In genomic region chr12:104652910-104653309, GRCh38 we compare ENCODE assay signal across 16 cellular contexts.
A peak's percentile ranks its signal among the peaks of the same experiment; 100 is the strongest.
DNase-seq lines count a peak whose midpoint lies in the region; ATAC-seq, FAIRE-seq and TF ChIP-seq lines count a peak whose summit lies in the region.
"Had no signal": no experiment of that assay in that cellular context is flagged by ENCODE, and none has a peak within 500 bp of the region (broad histone marks: within the 10 kb centered on the region; RNA-seq: fewer than 3 reads in every experiment).

No MANE protein-coding gene starts in this region.

- ATAC-seq in activated CD8-positive, alpha-beta T cell treated with anti-CD3 and anti-CD28 coated beads, Interleukin-2, amount 10 ng/mL, durations not matched to agents 7 days and 5 days: no peak
- ATAC-seq in activated CD8-positive, alpha-beta T cell treated with anti-CD3 and anti-CD28 coated beads for 36 hours: no peak
- ATAC-seq in central memory CD8-positive, alpha-beta T cell (replicated peaks; ENCODE audit: extremely low read depth, poor library complexity, severe bottlenecking): no peak
- ATAC-seq in GM21825 (IDR thresholded peaks at IDR 0.05; ENCODE audit: unreplicated experiment): no peak

- TF ChIP-seq POLR2A in GM12891 (IDR thresholded peaks at IDR 0.05; ENCODE audit: low read depth, low read length): no peak

- no peaks in the 10 kb centered on the region for H3K27me3 Mint-ChIP-seq in activated CD8-positive, alpha-beta T cell treated with anti-CD3 and anti-CD28 coated beads, Interleukin-2, amount 10 ng/mL, durations not matched to agents 7 days and 5 days (ENCODE audit: low read depth)
- H3K27me3 Mint-ChIP-seq in activated CD8-positive, alpha-beta T cell treated with anti-CD3 and anti-CD28 coated beads for 36 hours: no peaks in the 10 kb centered on the region
- no peaks in the 10 kb centered on the region for H3K27me3 Mint-ChIP-seq in central memory CD8-positive, alpha-beta T cell

- intact Hi-C loops in activated CD8-positive, alpha-beta T cell treated with anti-CD3 and anti-CD28 coated beads for 36 hours (cut with micrococcal nuclease): no loop called here

- H3K36me3 Mint-ChIP-seq in activated CD8-positive, alpha-beta T cell treated with anti-CD3 and anti-CD28 coated beads, Interleukin-2, amount 10 ng/mL, durations not matched to agents 7 days and 5 days (ENCODE audit: low read depth): peaks cover 23% of the 10 kb centered on the region
- no peaks in the 10 kb centered on the region for H3K36me3 Mint-ChIP-seq in activated CD8-positive, alpha-beta T cell treated with anti-CD3 and anti-CD28 coated beads for 36 hours (ENCODE audit: low read depth)
- H3K36me3 Mint-ChIP-seq in central memory CD8-positive, alpha-beta T cell (ENCODE audit: insufficient read depth): peaks cover 10% of the 10 kb centered on the region

- POLR2A ChIA-PET in activated CD8-positive, alpha-beta T cell treated with anti-CD3 and anti-CD28 coated beads, Interleukin-2, amount 10 ng/mL, durations not matched to agents 7 days and 5 days (lab: Charles Lee): interaction anchor here (1.3 kb wide), 1 partner anchor 9 kb away, joined by 3 read pairs; no protein-coding TSS in a partner anchor
- POLR2A ChIA-PET in activated CD8-positive, alpha-beta T cell treated with anti-CD3 and anti-CD28 coated beads for 36 hours (lab: Charles Lee): interaction anchor here (1.2 to 1.4 kb wide), 2 partner anchors 12 to 68 kb away, joined by 3 to 4 read pairs; no protein-coding TSS in a partner anchor

- DNase-seq in activated CD8-positive, alpha-beta T cell treated with anti-CD3 and anti-CD28 coated beads, Interleukin-2, amount 10 ng/mL, durations not matched to agents 7 days and 5 days: no peak
- no peak for DNase-seq in activated CD8-positive, alpha-beta T cell treated with anti-CD3 and anti-CD28 coated beads for 36 hours
- DNase-seq in GM12891 (ENCODE audit: insufficient read length, low spot score): no peak
- peak; percentile 58 to 79 for DNase-seq in NOMO-1 (lab: John Stamatoyannopoulos, UW; ENCODE audit: unreplicated experiment in 2 of 2)
- DNase-seq in central memory CD8-positive, alpha-beta T cell (ENCODE audit: low spot score in 2 of 2): no peak
- no peak for DNase-seq in AML-193 (lab: John Stamatoyannopoulos, UW)
- no peak for DNase-seq in GM10266 (ENCODE audit: extremely low spot score)
- DNase-seq: DMS79, MM.1S, NCI-H187, NCI-H2227 treated with DMSO at 0.1 percent for 48 hours, SK-N-SH had no signal

- FAIRE-seq in GM12891 (lab: Jason Lieb, UNC): peak; percentile 26
- FAIRE-seq: A204.1, HTR-8/SVneo had no signal

- peaks cover 28% of the 10 kb centered on the region for H3K4me1 Mint-ChIP-seq in activated CD8-positive, alpha-beta T cell treated with anti-CD3 and anti-CD28 coated beads, Interleukin-2, amount 10 ng/mL, durations not matched to agents 7 days and 5 days (ENCODE audit: low read depth)
- H3K4me1 Mint-ChIP-seq in activated CD8-positive, alpha-beta T cell treated with anti-CD3 and anti-CD28 coated beads for 36 hours (ENCODE audit: low read depth): peaks cover 15% of the 10 kb centered on the region
- peaks cover 78% of the 10 kb centered on the region for H3K4me1 Mint-ChIP-seq in central memory CD8-positive, alpha-beta T cell

- no peak overlapping the region for H3K4me3 Mint-ChIP-seq in activated CD8-positive, alpha-beta T cell treated with anti-CD3 and anti-CD28 coated beads, Interleukin-2, amount 10 ng/mL, durations not matched to agents 7 days and 5 days
- no peak overlapping the region for H3K4me3 Mint-ChIP-seq in activated CD8-positive, alpha-beta T cell treated with anti-CD3 and anti-CD28 coated beads for 36 hours
- no peak overlapping the region for H3K4me3 Mint-ChIP-seq in central memory CD8-positive, alpha-beta T cell
- H3K4me3 Mint-ChIP-seq: H9 had no signal

- CTCF ChIA-PET in activated CD8-positive, alpha-beta T cell treated with anti-CD3 and anti-CD28 coated beads, Interleukin-2, amount 10 ng/mL, durations not matched to agents 7 days and 5 days (lab: Charles Lee): interaction anchor here (1.4 kb wide), 1 partner anchor 271 kb away, joined by 5 read pairs; no protein-coding TSS in a partner anchor
- CTCF ChIA-PET in activated CD8-positive, alpha-beta T cell treated with anti-CD3 and anti-CD28 coated beads for 36 hours (lab: Charles Lee): interaction anchor here (1.0 kb wide), 1 partner anchor 271 kb away, joined by 3 read pairs; no protein-coding TSS in a partner anchor

- no peaks in the 10 kb centered on the region for H3K9me3 Mint-ChIP-seq in activated CD8-positive, alpha-beta T cell treated with anti-CD3 and anti-CD28 coated beads, Interleukin-2, amount 10 ng/mL, durations not matched to agents 7 days and 5 days (ENCODE audit: insufficient read depth)
- no peaks in the 10 kb centered on the region for H3K9me3 Mint-ChIP-seq in activated CD8-positive, alpha-beta T cell treated with anti-CD3 and anti-CD28 coated beads for 36 hours
- H3K9me3 Mint-ChIP-seq in central memory CD8-positive, alpha-beta T cell: no peaks in the 10 kb centered on the region
- H3K9me3 Mint-ChIP-seq: H9 had no signal

- TF ChIP-seq CTCF in activated CD8-positive, alpha-beta T cell treated with anti-CD3 and anti-CD28 coated beads for 36 hours (IDR thresholded peaks at IDR 0.05): no peak
- TF ChIP-seq CTCF in GM10266 (IDR thresholded peaks at IDR 0.05; ENCODE audit: control insufficient read depth, insufficient read depth, low read depth, missing control alignments): no peak

- peak overlapping the region; percentile 13 for H3K27ac Mint-ChIP-seq in activated CD8-positive, alpha-beta T cell treated with anti-CD3 and anti-CD28 coated beads, Interleukin-2, amount 10 ng/mL, durations not matched to agents 7 days and 5 days
- no peak overlapping the region for H3K27ac Mint-ChIP-seq in activated CD8-positive, alpha-beta T cell treated with anti-CD3 and anti-CD28 coated beads for 36 hours
- H3K27ac Mint-ChIP-seq in central memory CD8-positive, alpha-beta T cell (ENCODE audit: low read depth): peak overlapping the region; percentile 33
- H3K27ac Mint-ChIP-seq: H9 had no signal

TF ChIP-seq in GM12891, 5 proteins besides CTCF, POLR2A, EP300 and RAD21:
- TF ChIP-seq POU2F2 (IDR thresholded peaks at IDR 0.05; ENCODE audit: low read depth, low read length) (no peak), SPI1 (IDR thresholded peaks at IDR 0.05; ENCODE audit: low read depth, low read length) (no peak), POLR2AphosphoS5 (IDR thresholded peaks at IDR 0.05; ENCODE audit: low read depth, low read length) (no peak), TAF1 (IDR thresholded peaks at IDR 0.05; ENCODE audit: low read depth, low read length) (no peak), PAX5 (IDR thresholded peaks at IDR 0.05; ENCODE audit: insufficient read depth, low read length, severe bottlenecking) (no peak)

Comparison
In these comparisons a context has a peak if more than half of its experiments do, and no peak if none do; other contexts are left out.
1. DNase-seq: peak in NOMO-1 (2 of 2); none in activated CD8-positive, alpha-beta T cell treated with anti-CD3 and anti-CD28 coated beads, Interleukin-2, amount 10 ng/mL, durations not matched to agents 7 days and 5 days (single experiment), activated CD8-positive, alpha-beta T cell treated with anti-CD3 and anti-CD28 coated beads for 36 hours (single experiment), GM12891 (single experiment), central memory CD8-positive, alpha-beta T cell (0 of 2), AML-193 (0 of 2) and GM10266 (single experiment).